In genomic region chr10:73439605-73440298, GRCh38 we compare ENCODE assay signal across 1 cellular context.
A peak's percentile ranks its signal among the peaks of the same experiment; 100 is the strongest.
TF ChIP-seq lines count a peak whose summit lies in the region.

No MANE protein-coding gene starts in this region.

TF ChIP-seq in HEK293, 187 proteins besides CTCF, POLR2A, EP300 and RAD21 (continued from another document):
- TF ChIP-seq SP7 (tag by site-specific recombination; IDR thresholded peaks at IDR 0.05) (no peak), HOXC10 (CRISPR knock-in tag; IDR thresholded peaks at IDR 0.05) (no peak), ZNF16 (tag by site-specific recombination; IDR thresholded peaks at IDR 0.05; ENCODE audit: low read depth) (no peak), ZFHX2 (tag by site-specific recombination; conservative IDR thresholded peaks at IDR 0.05) (peak; percentile 88), BCL11B (tag by site-specific recombination; IDR thresholded peaks at IDR 0.05; ENCODE audit: low read depth) (no peak), ZIC2 (tag by site-specific recombination; IDR thresholded peaks at IDR 0.05) (no peak)
